Comparison of ENCODE assay signal across 8 cellular contexts in the genomic region with DNA sequence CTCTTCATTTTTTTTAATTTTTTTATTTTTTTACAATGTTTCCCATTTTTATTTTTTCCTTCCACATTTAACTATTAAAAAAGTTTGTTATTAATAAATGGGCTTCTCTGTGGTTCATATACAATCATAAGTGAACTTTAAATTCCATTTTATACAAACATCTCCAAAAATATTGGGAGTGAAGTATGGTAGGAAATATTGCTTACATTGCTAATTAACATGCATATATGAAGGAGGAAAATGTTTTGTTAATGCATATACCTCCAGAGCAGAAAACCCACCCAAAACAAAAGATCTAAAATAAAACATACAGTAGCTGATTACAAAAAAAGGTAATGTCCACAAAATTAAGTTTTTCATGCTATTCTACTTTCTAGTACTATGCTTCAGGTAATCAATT. TPM values are rescaled to one million over a fixed set of nuclear protein-coding genes. Genes with fewer than 3 reads are reported as not detected.
DNase-seq lines count a peak whose midpoint lies in the region; ATAC-seq, FAIRE-seq and TF ChIP-seq lines count a peak whose summit lies in the region.
"Not testable (repeated sequence)": the region's sequence is repeated elsewhere in the genome, so short reads cannot be mapped to it uniquely, and the experiment has no call there.

No MANE protein-coding gene starts in this region.

- dilution Hi-C loops in endothelial cell of umbilical vein (cut with MboI; ENCODE audit: extremely low pct_ligation_motif_present, low sequenced_read_pairs); keratinocyte (cut with MboI; ENCODE audit: extremely low pct_ligation_motif_present, low sequenced_read_pairs): not testable (repeated sequence)

- H3K4me2 ChIP-seq in K562 (ENCODE audit: insufficient read depth, low read length); endothelial cell of umbilical vein (ENCODE audit: insufficient read depth, low read length); keratinocyte (ENCODE audit: control insufficient read depth, extremely low read depth, insufficient read depth, low read depth, low read length): not testable (repeated sequence)

- TF ChIP-seq CTCF in Panc1 (IDR thresholded peaks at IDR 0.05); RWPE2 (IDR thresholded peaks at IDR 0.05; ENCODE audit: poor library complexity, severe bottlenecking); activated CD8-positive, alpha-beta T cell treated with anti-CD3 and anti-CD28 coated beads for 36 hours (IDR thresholded peaks at IDR 0.05); K562 (IDR thresholded peaks at IDR 0.05 in 2 of 3, conservative IDR thresholded peaks at IDR 0.05 in 1 of 3; ENCODE audit: insufficient read depth in 2 of 3, low read depth in 1 of 3, low read length in 3 of 3); endothelial cell of umbilical vein (IDR thresholded peaks at IDR 0.05; ENCODE audit: extremely low read depth in 1 of 2, insufficient read depth in 1 of 2, low read depth in 1 of 2, low read length in 2 of 2); keratinocyte (optimal IDR thresholded peaks at IDR 0.05 in 1 of 3, IDR thresholded peaks at IDR 0.05 in 1 of 3, conservative IDR thresholded peaks at IDR 0.05 in 1 of 3; ENCODE audit: extremely low read depth in 1 of 3, insufficient read depth in 2 of 3, low read length in 3 of 3): not testable (repeated sequence)

- in situ Hi-C loops in Panc1 (cut with HindIII; ENCODE audit: low pct_unique_long_range_greater_than_20kb, low sequenced_read_pairs); K562 (cut with MboI): not testable (repeated sequence)

- H3K9me3 ChIP-seq in Panc1 (ENCODE audit: control insufficient read depth, insufficient read depth, low read depth, low read length); RWPE2 (ENCODE audit: severe bottlenecking); K562 (replicated peaks; ENCODE audit: control insufficient read depth, insufficient read depth, low read depth, low read length); endothelial cell of umbilical vein (replicated peaks; ENCODE audit: control insufficient read depth, insufficient read depth, low read length); keratinocyte (ENCODE audit: control insufficient read depth, low read depth, low read length): not testable (repeated sequence)

- CTCF ChIA-PET in Panc1 (lab: Charles Lee); activated CD8-positive, alpha-beta T cell treated with anti-CD3 and anti-CD28 coated beads for 36 hours (lab: Charles Lee); K562 (lab: Yijun Ruan, JAX; ENCODE audit: low intra/inter-chr PET ratio); endothelial cell of umbilical vein (lab: Charles Lee): not testable (repeated sequence)

- H3K4me1 ChIP-seq in Panc1 (ENCODE audit: control insufficient read depth, insufficient read depth, low read length); K562 (replicated peaks in 1 of 2; ENCODE audit: control insufficient read depth in 2 of 2, insufficient read depth in 2 of 2, low read length in 2 of 2); endothelial cell of umbilical vein (ENCODE audit: control insufficient read depth, extremely low read depth, insufficient read depth, low read length): not testable (repeated sequence)
- H3K4me1 ChIP-seq in RWPE2 (ENCODE audit: insufficient read depth, poor library complexity, severe bottlenecking) (peaks cover 52% of the 10 kb centered on the region), keratinocyte (ENCODE audit: control insufficient read depth, extremely low read depth, insufficient read depth, low read length) (peaks cover 45% of the 10 kb centered on the region)

- not testable (repeated sequence) for H3K9ac ChIP-seq in K562 (ENCODE audit: insufficient read depth in 1 of 2, low read depth in 2 of 2, low read length in 2 of 2); endothelial cell of umbilical vein (replicated peaks; ENCODE audit: extremely low read depth, insufficient read depth, low read length); keratinocyte (ENCODE audit: control insufficient read depth, extremely low read depth, insufficient read depth, low read length)

- POLR2A ChIA-PET in Panc1 (lab: Charles Lee); activated CD8-positive, alpha-beta T cell treated with anti-CD3 and anti-CD28 coated beads for 36 hours (lab: Charles Lee); K562 (lab: Yijun Ruan, JAX); endothelial cell of umbilical vein (lab: Charles Lee): not testable (repeated sequence)

- ATAC-seq in Panc1; RWPE2 (ENCODE audit: low read depth); activated CD8-positive, alpha-beta T cell treated with anti-CD3 and anti-CD28 coated beads for 36 hours; K562: not testable (repeated sequence)

- FAIRE-seq in A204.1 (lab: Jason Lieb, UNC): peak; percentile 32
- FAIRE-seq in GM12891 (lab: Jason Lieb, UNC): peak; percentile 65
- not testable (repeated sequence) for FAIRE-seq in K562 (lab: Jason Lieb, UNC)
- peak; percentile 67 for FAIRE-seq in endothelial cell of umbilical vein (lab: Jason Lieb, UNC)
- peak; percentile 29 for FAIRE-seq in keratinocyte (lab: Jason Lieb, UNC)

- H3K79me2 ChIP-seq in K562 (ENCODE audit: control insufficient read depth, insufficient read depth, low read length); endothelial cell of umbilical vein (ENCODE audit: control insufficient read depth, insufficient read depth, low read length); keratinocyte (ENCODE audit: control insufficient read depth, insufficient read depth, low read length): not testable (repeated sequence)

- not testable (repeated sequence) for TF ChIP-seq POLR2A in GM12891 (IDR thresholded peaks at IDR 0.05; ENCODE audit: low read depth, low read length); K562 (conservative IDR thresholded peaks at IDR 0.05); endothelial cell of umbilical vein (IDR thresholded peaks at IDR 0.05; ENCODE audit: low read depth, low read length)

- peaks cover 14% of the 10 kb centered on the region for H3K4me1 Mint-ChIP-seq in activated CD8-positive, alpha-beta T cell treated with anti-CD3 and anti-CD28 coated beads for 36 hours (ENCODE audit: low read depth)

- not testable (repeated sequence) for DNase-seq in GM12891 (ENCODE audit: insufficient read length, low spot score); Panc1 (ENCODE audit: low read depth, low spot score); RWPE2 (ENCODE audit: low spot score); activated CD8-positive, alpha-beta T cell treated with anti-CD3 and anti-CD28 coated beads for 36 hours; K562 (ENCODE audit: extremely low read depth in 1 of 4, low spot score in 3 of 4); endothelial cell of umbilical vein (ENCODE audit: low read depth, low spot score); keratinocyte (ENCODE audit: low read depth, low spot score)

- H3K9me1 ChIP-seq in K562 (ENCODE audit: control insufficient read depth, insufficient read depth, low read length); endothelial cell of umbilical vein (replicated peaks; ENCODE audit: control insufficient read depth, extremely low read depth, insufficient read depth, low read length); keratinocyte (ENCODE audit: control insufficient read depth, extremely low read depth, insufficient read depth, low read length): not testable (repeated sequence)

- H3K27ac Mint-ChIP-seq in activated CD8-positive, alpha-beta T cell treated with anti-CD3 and anti-CD28 coated beads for 36 hours: peak overlapping the region; percentile 50

- H3K36me3 Mint-ChIP-seq in activated CD8-positive, alpha-beta T cell treated with anti-CD3 and anti-CD28 coated beads for 36 hours (ENCODE audit: low read depth): not testable (repeated sequence)

- peak overlapping the region; percentile 44; the same call in 1 of the 2 replicates for H3K27ac ChIP-seq in Panc1 (ENCODE audit: low read length)
- peak overlapping the region; percentile 82 for H3K27ac ChIP-seq in RWPE2 (ENCODE audit: poor library complexity, severe bottlenecking)
- not testable (repeated sequence) for H3K27ac ChIP-seq in K562 (ENCODE audit: extremely low read depth, low read depth, low read length); endothelial cell of umbilical vein (ENCODE audit: insufficient read depth, low read depth, low read length); keratinocyte (ENCODE audit: control insufficient read depth, insufficient read depth, low read length)

- H3K36me3 ChIP-seq in Panc1 (ENCODE audit: control insufficient read depth, insufficient read depth, low read length); RWPE2 (ENCODE audit: low read depth); K562 (ENCODE audit: control insufficient read depth, insufficient read depth, low read length); endothelial cell of umbilical vein (ENCODE audit: control insufficient read depth in 2 of 2, extremely low read depth in 1 of 2, insufficient read depth in 2 of 2, low read length in 2 of 2); keratinocyte (ENCODE audit: control insufficient read depth in 2 of 2, extremely low read depth in 1 of 2, insufficient read depth in 2 of 2, low read length in 2 of 2): not testable (repeated sequence)

- not testable (repeated sequence) for TF ChIP-seq RAD21 in K562 (CRISPR knock-in tag; conservative IDR thresholded peaks at IDR 0.05 in 1 of 2, IDR thresholded peaks at IDR 0.05 in 1 of 2)

- not testable (repeated sequence) for H2AFZ ChIP-seq in K562 (ENCODE audit: low read depth, low read length); endothelial cell of umbilical vein (ENCODE audit: low read depth, low read length); keratinocyte (ENCODE audit: control insufficient read depth, low read length)

- not testable (repeated sequence) for BruUV-seq in Panc1 (replicated peaks; lab: Mats Ljungman, UMichigan); K562 (replicated peaks; lab: Mats Ljungman, UMichigan); endothelial cell of umbilical vein (replicated peaks; lab: Mats Ljungman, UMichigan)

- not testable (repeated sequence) for H3K4me3 Mint-ChIP-seq in activated CD8-positive, alpha-beta T cell treated with anti-CD3 and anti-CD28 coated beads for 36 hours

- not testable (repeated sequence) for H3K4me3 ChIP-seq in Panc1 (ENCODE audit: low read depth in 2 of 2, low read length in 2 of 2); RWPE2 (ENCODE audit: severe bottlenecking); K562; endothelial cell of umbilical vein (replicated peaks in 1 of 3; ENCODE audit: insufficient read depth in 1 of 3, low read depth in 1 of 3, low read length in 3 of 3); keratinocyte (ENCODE audit: control insufficient read depth in 2 of 3, extremely low read depth in 1 of 3, insufficient read depth in 2 of 3, low read depth in 1 of 3, low read length in 3 of 3)

- H3K27me3 ChIP-seq in Panc1 (ENCODE audit: control insufficient read depth, insufficient read depth, low read length); RWPE2 (ENCODE audit: insufficient read depth, poor library complexity, severe bottlenecking); K562 (ENCODE audit: control insufficient read depth in 2 of 2, insufficient read depth in 2 of 2, low read length in 2 of 2); endothelial cell of umbilical vein (ENCODE audit: control insufficient read depth in 2 of 2, insufficient read depth in 2 of 2, low read length in 2 of 2); keratinocyte (ENCODE audit: control insufficient read depth, extremely low read depth, insufficient read depth, low read length): not testable (repeated sequence)

- H4K20me1 ChIP-seq in K562 (replicated peaks; ENCODE audit: control insufficient read depth, insufficient read depth, low read length); endothelial cell of umbilical vein (replicated peaks; ENCODE audit: control insufficient read depth, extremely low read depth, insufficient read depth, low read length); keratinocyte (ENCODE audit: control insufficient read depth, extremely low read depth, insufficient read depth, low read length): not testable (repeated sequence)

- not testable (repeated sequence) for TF ChIP-seq EP300 in K562 (IDR thresholded peaks at IDR 0.05; ENCODE audit: low read length)

- peaks cover 21% of the 10 kb centered on the region for H3K27me3 Mint-ChIP-seq in activated CD8-positive, alpha-beta T cell treated with anti-CD3 and anti-CD28 coated beads for 36 hours

- intact Hi-C loops in Panc1 (cut with micrococcal nuclease; ENCODE audit: unreplicated experiment); activated CD8-positive, alpha-beta T cell treated with anti-CD3 and anti-CD28 coated beads for 36 hours (cut with micrococcal nuclease); K562 (cut with micrococcal nuclease); endothelial cell of umbilical vein (cut with micrococcal nuclease): not testable (repeated sequence)

- not testable (repeated sequence) for H3K9me3 Mint-ChIP-seq in activated CD8-positive, alpha-beta T cell treated with anti-CD3 and anti-CD28 coated beads for 36 hours

RNA-seq across cellular contexts. Expression of a gene that starts 9.9 kb away (rescaled TPM):
- polyA plus RNA-seq in GM12891 (2012; ENCODE audit: low read depth, missing spikeins): 1.2 TPM
- total RNA-seq in Panc1 (2021; ENCODE audit: unreplicated experiment) (18.8 TPM), K562 (2014; rRNA removed) (13.0 and 15.2 TPM in 2 replicates), K562 (2014; rRNA removed; fragmentation: Illumina TruSeq; extraction: Trizol) (20.0 and 24.2 TPM in 2 replicates), K562 (2015; rRNA removed; fragmentation: Illumina TruSeq; extraction: Trizol) (20.8 and 22.6 TPM in 2 replicates), K562 (2021) (21.6 and 22.1 TPM in 2 replicates), endothelial cell of umbilical vein (34.2 and 39.0 TPM in 2 replicates)
- polyA plus RNA-seq in Panc1 (2012; ENCODE audit: insufficient read length): 7.7 TPM
- total RNA-seq in activated CD8-positive, alpha-beta T cell treated with anti-CD3 and anti-CD28 coated beads for 36 hours: 10 to 100 TPM; 10.4 to 11.8 TPM
- 13.0 and 37.1 TPM in 2 replicates for total RNA-seq in K562 (2011; cell fraction: chromatin; rRNA removed; ENCODE audit: low replicate concordance)
- total RNA-seq in K562 (2011; cell fraction: nucleolus; rRNA removed): 5.2 and 10.1 TPM in 2 replicates
- total RNA-seq in K562 (2011; cell fraction: nucleoplasm; rRNA removed): 16.2 and 17.3 TPM in 2 replicates
- polyA plus RNA-seq in K562 (2011; rRNA removed) (12.5 and 17.3 TPM in 2 replicates), K562 (2014; fragmentation: Illumina TruSeq; extraction: Trizol) (18.7 and 23.7 TPM in 2 replicates), K562 (2014; fragmentation: Nextera tagmentation; extraction: Ambion mirVana) (10 to 100 TPM in 1 of 2 experiments, 1 to 10 TPM in 1; 7.2 to 12.2 TPM), K562 (2014; rRNA removed) (12.4 and 12.9 TPM in 2 replicates), endothelial cell of umbilical vein (8.9 and 9.2 TPM in 2 replicates), keratinocyte (15.5 to 24.3 TPM (median 19.0 TPM) in 3 replicates)
- polyA plus RNA-seq in K562 (2011; cell fraction: cytosol; rRNA removed): 4.1 and 5.5 TPM in 2 replicates
- polyA plus RNA-seq in K562 (2011; cell fraction: nucleus; rRNA removed): 6.9 and 9.1 TPM in 2 replicates
- 12.3 and 28.7 TPM in 2 replicates for polyA plus RNA-seq in K562 (2012)
- 26.9 and 27.0 TPM in 2 replicates for polyA minus RNA-seq in K562 (2011; rRNA and poly(A)+ RNA removed)
- 6.6 and 8.8 TPM in 2 replicates for polyA minus RNA-seq in K562 (2011; cell fraction: cytosol; rRNA and poly(A)+ RNA removed)
- 9.3 and 16.9 TPM in 2 replicates for polyA minus RNA-seq in K562 (2011; cell fraction: nucleus; rRNA and poly(A)+ RNA removed)
- 13.7 and 14.9 TPM in 2 replicates for polyA plus RNA-seq in endothelial cell of umbilical vein (2011; cell fraction: cytosol; rRNA removed)
- 26.5 and 28.7 TPM in 2 replicates for polyA plus RNA-seq in endothelial cell of umbilical vein (2011; cell fraction: nucleus; rRNA removed)
- 14.5 and 17.7 TPM in 2 replicates for polyA plus RNA-seq in endothelial cell of umbilical vein (2012)
- polyA minus RNA-seq in endothelial cell of umbilical vein (25.2 and 26.3 TPM in 2 replicates), keratinocyte (6.6 to 33.4 TPM (median 20.7 TPM) in 3 replicates)
- 19.3 TPM for polyA minus RNA-seq in endothelial cell of umbilical vein (2011; cell fraction: cytosol; rRNA and poly(A)+ RNA removed)
- polyA minus RNA-seq in endothelial cell of umbilical vein (2011; cell fraction: nucleus; rRNA and poly(A)+ RNA removed): 48.2 and 54.0 TPM in 2 replicates
- polyA plus RNA-seq in keratinocyte (2011; ENCODE audit: low read depth): 41.7 TPM
- 8.5 and 18.3 TPM in 2 replicates for polyA plus RNA-seq in keratinocyte (2011; cell fraction: cytosol; rRNA removed)
- polyA plus RNA-seq in keratinocyte (2011; cell fraction: nucleus; rRNA removed): 19.4 and 25.3 TPM in 2 replicates
- polyA plus RNA-seq in keratinocyte (2012; ENCODE audit: low replicate concordance): 11.2 and 14.0 TPM in 2 replicates
- polyA minus RNA-seq in keratinocyte (2011; cell fraction: cytosol; rRNA and poly(A)+ RNA removed): 16.1 TPM
- 22.9 and 41.5 TPM in 2 replicates for polyA minus RNA-seq in keratinocyte (2011; cell fraction: nucleus; rRNA and poly(A)+ RNA removed)
